Comparison of ENCODE assay signal across 20 cellular contexts in the genomic region with DNA sequence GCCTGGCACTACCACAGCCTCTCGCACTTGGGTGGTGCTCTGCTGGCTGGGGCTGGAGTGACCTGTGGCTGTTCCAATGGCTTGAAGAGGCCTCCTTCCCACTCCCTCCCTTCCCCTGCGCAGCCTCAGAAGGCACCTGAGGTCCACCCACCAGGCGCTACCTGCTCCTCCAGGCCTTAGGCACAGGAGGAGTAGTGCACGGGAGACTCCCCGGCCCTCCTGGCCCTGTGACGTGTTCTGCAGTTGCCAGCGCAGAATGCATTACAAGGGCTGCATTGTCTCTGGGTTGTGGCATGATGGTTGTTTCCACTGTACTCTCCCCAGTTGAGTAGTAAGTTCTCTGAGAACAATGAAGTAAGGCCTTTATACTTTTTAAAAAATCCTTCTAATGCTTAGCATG.
DNase-seq lines count a peak whose midpoint lies in the region; ATAC-seq and TF ChIP-seq lines count a peak whose summit lies in the region.
"Had no signal": no experiment of that assay in that cellular context is flagged by ENCODE, and none has a peak within 500 bp of the region (broad histone marks: within the 10 kb centered on the region; RNA-seq: fewer than 3 reads in every experiment).

No MANE protein-coding gene starts in this region.

- no peak overlapping the region for H3K4me3 Mint-ChIP-seq in stimulated activated naive B cell treated with anti-CD40 and anti-IgM and Interleukin-4, amounts not matched to agents 10 μg/mL and 1 μg/mL and 100 μg/mL, for 72 hours
- H3K4me3 Mint-ChIP-seq: CD4-positive, alpha-beta T cell had no signal

- H3K36me3 ChIP-seq in suprapubic skin, result no peaks in the 10 kb centered on the region

- peaks cover 14% of the 10 kb centered on the region for H3K27me3 ChIP-seq in suprapubic skin

- H3K4me1 Mint-ChIP-seq in stimulated activated naive B cell treated with anti-CD40 and anti-IgM and Interleukin-4, amounts not matched to agents 10 μg/mL and 1 μg/mL and 100 μg/mL, for 72 hours, result no peaks in the 10 kb centered on the region

- peaks cover 7% of the 10 kb centered on the region for H3K9me3 ChIP-seq in suprapubic skin
- H3K9me3 ChIP-seq: A549, SK-N-SH had no signal

- TF ChIP-seq POLR2A in suprapubic skin (IDR thresholded peaks at IDR 0.05), result no peak

- no peak overlapping the region for H3K4me3 ChIP-seq in suprapubic skin
- H3K4me3 ChIP-seq: A549 had no signal

- 38% methylated on average over 5 of the region's 7 CpGs for WGBS in suprapubic skin

- TF ChIP-seq EP300 in suprapubic skin (IDR thresholded peaks at IDR 0.05), result no peak

- no peak for ATAC-seq in stimulated activated naive B cell treated with anti-CD40 and anti-IgM and Interleukin-4, amounts not matched to agents 10 μg/mL and 1 μg/mL and 100 μg/mL, for 72 hours (replicated peaks)
- ATAC-seq: A549 had no signal

- no peak for TF ChIP-seq CTCF in suprapubic skin (IDR thresholded peaks at IDR 0.05)

- peaks cover 9 to 14% of the 10 kb centered on the region in 2 donors for H3K9me3 Mint-ChIP-seq in stimulated activated naive B cell treated with anti-CD40 and anti-IgM and Interleukin-4, amounts not matched to agents 10 μg/mL and 1 μg/mL and 100 μg/mL, for 72 hours

- H3K4me1 ChIP-seq in suprapubic skin, result peaks cover 4% of the 10 kb centered on the region
- H3K4me1 ChIP-seq: A549 had no signal

- H3K36me3 Mint-ChIP-seq in stimulated activated naive B cell treated with anti-CD40 and anti-IgM and Interleukin-4, amounts not matched to agents 10 μg/mL and 1 μg/mL and 100 μg/mL, for 72 hours, result peaks cover 0 to 4% of the 10 kb centered on the region in 2 donors

- H3K27ac ChIP-seq in suprapubic skin, result peak overlapping the region; percentile 70
- H3K27ac ChIP-seq: A549, KMS-11, RWPE1 had no signal

- peak; percentile 82 for DNase-seq in NCI-H69 (lab: John Stamatoyannopoulos, UW)
- peak; percentile 82 for DNase-seq in globus pallidus (ENCODE audit: low spot score)
- DNase-seq in nucleus accumbens (lab: John Stamatoyannopoulos, UW), result peak in 31 of 56 donors; percentile 8 to 67 (median 36)
- no peak for DNase-seq in suprapubic skin (ENCODE audit: low spot score in 2 of 2)
- no peak for DNase-seq in GF-D8 (lab: John Stamatoyannopoulos, UW)
- DNase-seq in stimulated activated naive B cell treated with anti-CD40 and anti-IgM and Interleukin-4, amounts not matched to agents 10 μg/mL and 1 μg/mL and 100 μg/mL, for 72 hours, result no peak
- no peak for DNase-seq in mesenteric fat pad (ENCODE audit: low spot score)
- DNase-seq: CD4-positive, alpha-beta T cell; DMS 273 treated with DMSO at 0.1 percent for 48 hours; DND-41; IMR-90; NCI-H1105; NCI-H1694 treated with DMSO at 0.1 percent for 48 hours; NCI-H446 treated with DMSO at 0.1 percent for 48 hours; NCI-H526 treated with DMSO at 0.1 percent for 48 hours; SHP77 treated with DMSO at 0.1 percent for 48 hours; SK-N-SH had no signal

- H3K27ac Mint-ChIP-seq in stimulated activated naive B cell treated with anti-CD40 and anti-IgM and Interleukin-4, amounts not matched to agents 10 μg/mL and 1 μg/mL and 100 μg/mL, for 72 hours, result no peak overlapping the region
- H3K27ac Mint-ChIP-seq: CD4-positive, alpha-beta T cell had no signal

- peaks cover 8 to 19% of the 10 kb centered on the region in 2 donors for H3K27me3 Mint-ChIP-seq in stimulated activated naive B cell treated with anti-CD40 and anti-IgM and Interleukin-4, amounts not matched to agents 10 μg/mL and 1 μg/mL and 100 μg/mL, for 72 hours

Comparison
In these comparisons a context has a peak if more than half of its experiments do, and no peak if none do; other contexts are left out.
1. DNase-seq: peak in NCI-H69 (single experiment), globus pallidus (single experiment) and nucleus accumbens (31 of 56); none in suprapubic skin (0 of 2), GF-D8 (single experiment), stimulated activated naive B cell treated with anti-CD40 and anti-IgM and Interleukin-4, amounts not matched to agents 10 μg/mL and 1 μg/mL and 100 μg/mL, for 72 hours (single experiment) and mesenteric fat pad (single experiment).